In genomic region chr21:38729745-38730401, GRCh38 we compare ENCODE assay signal across 29 cellular contexts.
A peak's percentile ranks its signal among the peaks of the same experiment; 100 is the strongest.
DNase-seq lines count a peak whose midpoint lies in the region; ATAC-seq and TF ChIP-seq lines count a peak whose summit lies in the region.
"Had no signal": no experiment of that assay in that cellular context is flagged by ENCODE, and none has a peak within 500 bp of the region (broad histone marks: within the 10 kb centered on the region; RNA-seq: fewer than 3 reads in every experiment).

No MANE protein-coding gene starts in this region.

- H2AK5ac ChIP-seq in mesendoderm (ENCODE audit: low read length): no peak overlapping the region

- peak; percentile 5 for DNase-seq in BJ (ENCODE audit: low read depth)
- peak; percentile 36 for DNase-seq in HFFc6
- DNase-seq in astrocyte of the spinal cord (ENCODE audit: low read depth, low spot score): peak; percentile 71
- peak; percentile 12 for DNase-seq in mesendoderm
- no peak for DNase-seq in foreskin fibroblast
- DNase-seq in right atrium auricular region (ENCODE audit: low spot score): no peak
- no peak for DNase-seq in stomach
- DNase-seq: activated CD4-positive, alpha-beta T cell treated with anti-CD3 and anti-CD28 coated beads, Interleukin-2, amount 10 ng/mL, durations not matched to agents 7 days and 5 days; activated gamma-delta T cell treated with Interleukin-2 at 50 U/mL for 16 hours; activated naive CD8-positive, alpha-beta T cell treated with anti-CD3 and anti-CD28 coated beads, Interleukin-2, amount 50 U/mL, for 24 hours; activated T-cell treated with anti-CD3 and anti-CD28 coated beads, Interleukin-2, amount 50 U/mL, for 4 hours; BE2C; CD8-positive, alpha-beta memory T cell; H7; Karpas-422; left colon; NCI-H1436 treated with DMSO at 0.1 percent for 48 hours; NCI-H748 treated with DMSO at 0.1 percent for 48 hours; posterior cingulate gyrus; RPMI8226; SJCRH30; stimulated activated CD4-positive, alpha-beta T cell treated with anti-CD3 and anti-CD28 coated beads, Interleukin-12 subunit alpha, Interleukin-12 subunit beta, amount 100 ng/mL, for 4 hours; stimulated activated CD4-positive, alpha-beta T cell treated with anti-CD3 and anti-CD28 coated beads, Interleukin-2, amount 100 ng/mL, for 48 hours; T1000 had no signal

- H3K27me3 ChIP-seq in BJ (ENCODE audit: control insufficient read depth, insufficient read depth, low read length) (no peaks in the 10 kb centered on the region), mesendoderm (ENCODE audit: insufficient read depth, low read length, poor library complexity) (no peaks in the 10 kb centered on the region), right atrium auricular region (no peaks in the 10 kb centered on the region), stomach (peaks cover 0 to 8% (median 7%) of the 10 kb centered on the region in 3 donors)
- H3K27me3 ChIP-seq: SJCRH30, tibial nerve had no signal

- H3K79me1 ChIP-seq in mesendoderm (ENCODE audit: low read length): no peaks in the 10 kb centered on the region

- peak overlapping the region; percentile 2 for H3K4me3 Mint-ChIP-seq in HFFc6
- H3K4me3 Mint-ChIP-seq: activated CD4-positive, alpha-beta T cell treated with anti-CD3 and anti-CD28 coated beads, Interleukin-2, amount 10 ng/mL, durations not matched to agents 7 days and 5 days; activated naive CD8-positive, alpha-beta T cell treated with anti-CD3 and anti-CD28 coated beads, Interleukin-2, amount 50 U/mL, for 24 hours; activated T-cell treated with anti-CD3 and anti-CD28 coated beads, Interleukin-2, amount 50 U/mL, for 4 hours; CD8-positive, alpha-beta memory T cell had no signal

- H3K36me3 ChIP-seq in BJ (ENCODE audit: control insufficient read depth, insufficient read depth, low read length) (no peaks in the 10 kb centered on the region), mesendoderm (ENCODE audit: control insufficient read depth, insufficient read depth, low read length) (no peaks in the 10 kb centered on the region), right atrium auricular region (no peaks in the 10 kb centered on the region), stomach (no peaks in the 10 kb centered on the region)
- H3K36me3 ChIP-seq: BE2C, breast epithelium, SJCRH30, tibial nerve had no signal

- H2BK15ac ChIP-seq in mesendoderm (replicated peaks; ENCODE audit: low read depth): no peak overlapping the region

- no peak overlapping the region for H3K9ac ChIP-seq in mesendoderm (ENCODE audit: low read length)

- H3K36me3 Mint-ChIP-seq in HFFc6 (ENCODE audit: low read depth): peaks cover 25% of the 10 kb centered on the region
- H3K36me3 Mint-ChIP-seq: CD8-positive, alpha-beta memory T cell had no signal

- no peaks in the 10 kb centered on the region for H3K79me2 ChIP-seq in mesendoderm (ENCODE audit: control insufficient read depth, insufficient read depth, low read length)

- H3K27ac ChIP-seq in mesendoderm (ENCODE audit: low read depth, low read length) (no peak overlapping the region), right atrium auricular region (no peak overlapping the region), stomach (no peak overlapping the region)
- H3K27ac ChIP-seq: breast epithelium, SJCRH30, tibial nerve had no signal

- H3K27me3 Mint-ChIP-seq in HFFc6 (ENCODE audit: insufficient read depth): peaks cover 15% of the 10 kb centered on the region

- H3K9me3 Mint-ChIP-seq in HFFc6: peaks cover 23% of the 10 kb centered on the region

- no peak overlapping the region for H2BK120ac ChIP-seq in mesendoderm (ENCODE audit: low read depth, low read length)

- H4K8ac ChIP-seq in mesendoderm (ENCODE audit: low read depth, low read length): no peak overlapping the region

- no peak for ATAC-seq in GM19351 (IDR thresholded peaks at IDR 0.05; ENCODE audit: unreplicated experiment)
- ATAC-seq: activated naive CD8-positive, alpha-beta T cell treated with anti-CD3 and anti-CD28 coated beads, Interleukin-2, amount 50 U/mL, for 24 hours; activated T-cell treated with anti-CD3 and anti-CD28 coated beads, Interleukin-2, amount 50 U/mL, for 4 hours; GM12878; left colon; right cardiac atrium had no signal

- peaks cover 18% of the 10 kb centered on the region for H3K4me1 Mint-ChIP-seq in HFFc6 (ENCODE audit: low read depth)

- H3K56ac ChIP-seq in mesendoderm (ENCODE audit: low read length): no peak overlapping the region

- no peak overlapping the region for H2BK5ac ChIP-seq in mesendoderm (ENCODE audit: low read length)

- POLR2A ChIA-PET in BJ (lab: Charles Lee): no interaction called here

- CTCF ChIA-PET in BJ (lab: Yijun Ruan, JAX): interaction anchor here (2.5 kb wide), 1 partner anchor 408 kb away, joined by 6 read pairs; no protein-coding TSS in a partner anchor

- H3K23ac ChIP-seq in mesendoderm (ENCODE audit: low read length): no peak overlapping the region

- TF ChIP-seq EP300 in stomach (IDR thresholded peaks at IDR 0.05): no peak

- no peak overlapping the region for H3K4ac ChIP-seq in mesendoderm (ENCODE audit: low read depth, low read length)

- H4K5ac ChIP-seq in mesendoderm (ENCODE audit: low read length): no peak overlapping the region

- no peak overlapping the region for H3K18ac ChIP-seq in mesendoderm (ENCODE audit: low read length)

- TF ChIP-seq POLR2A in stomach (IDR thresholded peaks at IDR 0.05): no peak

- no peak overlapping the region for H3K27ac Mint-ChIP-seq in HFFc6
- H3K27ac Mint-ChIP-seq: activated CD4-positive, alpha-beta T cell treated with anti-CD3 and anti-CD28 coated beads, Interleukin-2, amount 10 ng/mL, durations not matched to agents 7 days and 5 days; activated naive CD8-positive, alpha-beta T cell treated with anti-CD3 and anti-CD28 coated beads, Interleukin-2, amount 50 U/mL, for 24 hours; CD8-positive, alpha-beta memory T cell had no signal

- no peak overlapping the region for H3K4me3 ChIP-seq in BJ (ENCODE audit: low read depth, low read length)
- H3K4me3 ChIP-seq in astrocyte of the spinal cord (ENCODE audit: low read depth, low read length): no peak overlapping the region
- no peak overlapping the region for H3K4me3 ChIP-seq in mesendoderm (ENCODE audit: low read length)
- H3K4me3 ChIP-seq in foreskin fibroblast (ENCODE audit: low read depth in 1 of 2, low read length in 2 of 2): no peak overlapping the region
- H3K4me3 ChIP-seq in right atrium auricular region: no peak overlapping the region
- no peak overlapping the region for H3K4me3 ChIP-seq in stomach
- H3K4me3 ChIP-seq: breast epithelium, GM12878, SJCRH30, tibial nerve had no signal

- H3K4me2 ChIP-seq in mesendoderm (ENCODE audit: low read length): no peak overlapping the region

- intact Hi-C loops in stomach (cut with DNase I; ENCODE audit: low total_unique reads): loop anchor here (5.0 kb wide), 1 partner anchor 402 kb away; no protein-coding TSS in a partner anchor

- in situ Hi-C loops in astrocyte of the spinal cord (cut with HindIII; ENCODE audit: low sequenced_read_pairs): no loop called here

- peaks cover 4 to 15% of the 10 kb centered on the region in 2 donors for H3K9me3 ChIP-seq in right atrium auricular region
- H3K9me3 ChIP-seq in stomach: peaks cover 0 to 15% (median 14%) of the 10 kb centered on the region in 4 donors
- H3K9me3 ChIP-seq: BE2C, SJCRH30 had no signal

- WGBS in mesendoderm (ENCODE audit: extremely low coverage, insufficient coverage, low lambda C conversion rate): no CpG with 5 or more reads among the region's 8 CpGs
- WGBS in stomach, 5 donors: 50 to 67% (median 55%) methylated on average over 8 of the region's 8 CpGs

- H3K4me1 ChIP-seq in mesendoderm (ENCODE audit: control insufficient read depth, low read depth, low read length): no peaks in the 10 kb centered on the region
- peaks cover 0 to 8% of the 10 kb centered on the region in 2 donors for H3K4me1 ChIP-seq in right atrium auricular region
- H3K4me1 ChIP-seq in stomach: peaks cover 0 to 10% (median 3%) of the 10 kb centered on the region in 4 donors
- H3K4me1 ChIP-seq: BE2C, breast epithelium, SJCRH30 had no signal

- TF ChIP-seq CTCF in BJ (IDR thresholded peaks at IDR 0.05; ENCODE audit: insufficient read depth, low read depth, low read length) (no peak), HFFc6 (IDR thresholded peaks at IDR 0.05) (no peak), astrocyte of the spinal cord (IDR thresholded peaks at IDR 0.05; ENCODE audit: low read depth, low read length) (no peak), foreskin fibroblast (IDR thresholded peaks at IDR 0.05; ENCODE audit: low read depth, low read length) (no peak), right atrium auricular region (IDR thresholded peaks at IDR 0.05) (no peak), stomach (IDR thresholded peaks at IDR 0.05) (no peak)

Comparison
In these comparisons a context has a peak if more than half of its experiments do, and no peak if none do; other contexts are left out.
1. DNase-seq: peak in BJ (single experiment), HFFc6 (single experiment), astrocyte of the spinal cord (single experiment) and mesendoderm (single experiment); none in foreskin fibroblast (0 of 2), right atrium auricular region (single experiment) and stomach (single experiment).